ENCODE assay signal across 8 cellular contexts in the genomic region with DNA sequence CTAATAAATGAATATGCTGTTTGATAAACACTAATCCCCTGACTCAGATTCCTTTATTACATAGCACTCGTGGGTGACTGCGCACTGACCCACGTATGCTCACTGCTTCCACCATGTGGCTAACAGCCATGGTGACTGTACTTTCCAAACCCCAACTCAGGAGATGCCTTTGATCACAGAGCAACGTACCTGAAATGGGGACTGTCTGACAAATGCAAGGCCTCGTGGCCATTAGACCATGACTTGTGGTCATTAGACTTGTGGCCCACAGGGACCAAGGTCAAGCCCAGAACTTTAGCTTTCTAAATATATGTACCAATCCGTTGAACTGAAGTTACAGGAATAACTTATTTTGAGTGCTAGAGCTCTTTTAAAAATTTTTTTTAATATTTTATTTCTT. TPM values are rescaled to one million over a fixed set of nuclear protein-coding genes. Genes with fewer than 3 reads are reported as not detected.
DNase-seq lines count a peak whose midpoint lies in the region; ATAC-seq and TF ChIP-seq lines count a peak whose summit lies in the region.

No MANE protein-coding gene starts in this region.

- H3K36me3 ChIP-seq in mucosa of descending colon (ENCODE audit: low read depth): no peaks in the 10 kb centered on the region

- peak; percentile 91 for ATAC-seq in GM18498 (IDR thresholded peaks at IDR 0.05; ENCODE audit: unreplicated experiment)
- peak; percentile 78 for ATAC-seq in HG02870 (IDR thresholded peaks at IDR 0.05; ENCODE audit: unreplicated experiment)
- peak; percentile 86 for ATAC-seq in mucosa of descending colon

- H3K27ac ChIP-seq in AG04450 (ENCODE audit: low read depth, low read length) (no peak overlapping the region), dorsolateral prefrontal cortex (no peak overlapping the region)

- H3K9me3 Mint-ChIP-seq in activated CD4-positive, alpha-beta T cell treated with anti-CD3 and anti-CD28 coated beads, Interleukin-2, amount 10 ng/mL, durations not matched to agents 24 days and 14 days: no peaks in the 10 kb centered on the region
- no peaks in the 10 kb centered on the region for H3K9me3 Mint-ChIP-seq in stimulated activated naive CD8-positive, alpha-beta T cell treated with anti-CD3 and anti-CD28 coated beads, Interleukin-15, Interleukin-2, amounts not matched to agents 100 ng/mL and 50 ng/mL, for 24 hours

- peak overlapping the region; percentile 86 for H3K27ac Mint-ChIP-seq in activated CD4-positive, alpha-beta T cell treated with anti-CD3 and anti-CD28 coated beads, Interleukin-2, amount 10 ng/mL, durations not matched to agents 24 days and 14 days
- peak overlapping the region; percentile 89 for H3K27ac Mint-ChIP-seq in stimulated activated naive CD8-positive, alpha-beta T cell treated with anti-CD3 and anti-CD28 coated beads, Interleukin-15, Interleukin-2, amounts not matched to agents 100 ng/mL and 50 ng/mL, for 24 hours

- peaks cover 22% of the 10 kb centered on the region for H3K4me1 Mint-ChIP-seq in activated CD4-positive, alpha-beta T cell treated with anti-CD3 and anti-CD28 coated beads, Interleukin-2, amount 10 ng/mL, durations not matched to agents 24 days and 14 days
- peaks cover 44% of the 10 kb centered on the region for H3K4me1 Mint-ChIP-seq in stimulated activated naive CD8-positive, alpha-beta T cell treated with anti-CD3 and anti-CD28 coated beads, Interleukin-15, Interleukin-2, amounts not matched to agents 100 ng/mL and 50 ng/mL, for 24 hours (ENCODE audit: low read depth)

- CTCF ChIA-PET in AG04450 (lab: Charles Lee): interaction anchor here (0.6 to 3.6 kb wide), 14 partner anchors 12 to 429 kb away, joined by 3 to 45 read pairs (median 4); no protein-coding TSS in a partner anchor

- peaks cover 59% of the 10 kb centered on the region for H3K36me3 Mint-ChIP-seq in activated CD4-positive, alpha-beta T cell treated with anti-CD3 and anti-CD28 coated beads, Interleukin-2, amount 10 ng/mL, durations not matched to agents 24 days and 14 days (ENCODE audit: low read depth)
- H3K36me3 Mint-ChIP-seq in stimulated activated naive CD8-positive, alpha-beta T cell treated with anti-CD3 and anti-CD28 coated beads, Interleukin-15, Interleukin-2, amounts not matched to agents 100 ng/mL and 50 ng/mL, for 24 hours (ENCODE audit: low read depth): peaks cover 75% of the 10 kb centered on the region

- DNase-seq in AG04450 (ENCODE audit: low read depth, low spot score) (no peak), NCI-H2196 (lab: John Stamatoyannopoulos, UW; ENCODE audit: unreplicated experiment) (peak; percentile 55), dorsolateral prefrontal cortex (peak in 7 of 10 donors; percentile 28 to 59 (median 50)), mucosa of descending colon (peak in 1 of 3 donors; percentile 67)
- DNase-seq in activated CD4-positive, alpha-beta T cell treated with anti-CD3 and anti-CD28 coated beads, Interleukin-2, amount 10 ng/mL, durations not matched to agents 24 days and 14 days: peak; percentile 87

- H3K27me3 ChIP-seq in AG04450 (ENCODE audit: control insufficient read depth, insufficient read depth, low read length) (peaks cover 12% of the 10 kb centered on the region), dorsolateral prefrontal cortex (no peaks in the 10 kb centered on the region)

- no peak overlapping the region for H3K4me3 ChIP-seq in AG04450 (ENCODE audit: low read depth, low read length)
- no peak overlapping the region for H3K4me3 ChIP-seq in dorsolateral prefrontal cortex
- H3K4me3 ChIP-seq in mucosa of descending colon: no peak overlapping the region

- peak; percentile 88 for TF ChIP-seq CTCF in AG04450 (IDR thresholded peaks at IDR 0.05; ENCODE audit: low read depth, low read length)
- TF ChIP-seq CTCF in dorsolateral prefrontal cortex (IDR thresholded peaks at IDR 0.05 in 54 of 56, conservative IDR thresholded peaks at IDR 0.05 in 2 of 56; ENCODE audit: low read depth in 1 of 56, partially characterized antibody in 56 of 56): peak in 55 of 56 donors; percentile 22 to 82 (median 69)
- TF ChIP-seq CTCF in mucosa of descending colon (IDR thresholded peaks at IDR 0.05): peak; percentile 40

- POLR2A ChIA-PET in AG04450 (lab: Yijun Ruan, JAX): no interaction called here

- H3K4me1 ChIP-seq in mucosa of descending colon (ENCODE audit: low read depth): no peaks in the 10 kb centered on the region

- H3K9me3 ChIP-seq in AG04450 (ENCODE audit: control insufficient read depth, insufficient read depth, low read length) (no peaks in the 10 kb centered on the region), mucosa of descending colon (no peaks in the 10 kb centered on the region)

- H3K27me3 Mint-ChIP-seq in activated CD4-positive, alpha-beta T cell treated with anti-CD3 and anti-CD28 coated beads, Interleukin-2, amount 10 ng/mL, durations not matched to agents 24 days and 14 days: no peaks in the 10 kb centered on the region
- no peaks in the 10 kb centered on the region for H3K27me3 Mint-ChIP-seq in stimulated activated naive CD8-positive, alpha-beta T cell treated with anti-CD3 and anti-CD28 coated beads, Interleukin-15, Interleukin-2, amounts not matched to agents 100 ng/mL and 50 ng/mL, for 24 hours

- intact Hi-C loops in activated CD4-positive, alpha-beta T cell treated with anti-CD3 and anti-CD28 coated beads, Interleukin-2, amount 10 ng/mL, durations not matched to agents 24 days and 14 days (cut with micrococcal nuclease): loop anchor here (1.0 to 2.0 kb wide), 3 partner anchors 46 to 163 kb away; partner anchors contain the start of gene CYFIP2
- intact Hi-C loops in dorsolateral prefrontal cortex (cut with DNase I): loop anchor here (5.0 kb wide), 1 partner anchor 165 kb away; no protein-coding TSS in a partner anchor
- intact Hi-C loops in mucosa of descending colon (cut with DNase I, micrococcal nuclease): loop anchor here in 1 of 2 donors (2.0 kb wide), 1 partner anchor 60 kb away; no protein-coding TSS in a partner anchor

- H3K4me3 Mint-ChIP-seq in activated CD4-positive, alpha-beta T cell treated with anti-CD3 and anti-CD28 coated beads, Interleukin-2, amount 10 ng/mL, durations not matched to agents 24 days and 14 days: no peak overlapping the region
- H3K4me3 Mint-ChIP-seq in stimulated activated naive CD8-positive, alpha-beta T cell treated with anti-CD3 and anti-CD28 coated beads, Interleukin-15, Interleukin-2, amounts not matched to agents 100 ng/mL and 50 ng/mL, for 24 hours: peak overlapping the region; percentile 7

RNA-seq across cellular contexts. Expression of gene CYFIP2, which starts 46.6 kb away (rescaled TPM):
- 3.2 and 5.8 TPM in 2 replicates for polyA plus RNA-seq in AG04450 (2011; rRNA removed)
- 12.5 and 13.1 TPM in 2 replicates for polyA minus RNA-seq in AG04450 (2011; rRNA and poly(A)+ RNA removed)
- 180 and 193 TPM in 2 replicates for total RNA-seq in activated CD4-positive, alpha-beta T cell treated with anti-CD3 and anti-CD28 coated beads, Interleukin-2, amount 10 ng/mL, durations not matched to agents 24 days and 14 days
- total RNA-seq in dorsolateral prefrontal cortex: 100 to 1,000 TPM; 150 to 487 (median 373) TPM
- 10 to 100 TPM; 24.8 to 28.6 (median 25.8) TPM for total RNA-seq in mucosa of descending colon
